Comparison of ENCODE assay signal across 8 cellular contexts in the genomic region with DNA sequence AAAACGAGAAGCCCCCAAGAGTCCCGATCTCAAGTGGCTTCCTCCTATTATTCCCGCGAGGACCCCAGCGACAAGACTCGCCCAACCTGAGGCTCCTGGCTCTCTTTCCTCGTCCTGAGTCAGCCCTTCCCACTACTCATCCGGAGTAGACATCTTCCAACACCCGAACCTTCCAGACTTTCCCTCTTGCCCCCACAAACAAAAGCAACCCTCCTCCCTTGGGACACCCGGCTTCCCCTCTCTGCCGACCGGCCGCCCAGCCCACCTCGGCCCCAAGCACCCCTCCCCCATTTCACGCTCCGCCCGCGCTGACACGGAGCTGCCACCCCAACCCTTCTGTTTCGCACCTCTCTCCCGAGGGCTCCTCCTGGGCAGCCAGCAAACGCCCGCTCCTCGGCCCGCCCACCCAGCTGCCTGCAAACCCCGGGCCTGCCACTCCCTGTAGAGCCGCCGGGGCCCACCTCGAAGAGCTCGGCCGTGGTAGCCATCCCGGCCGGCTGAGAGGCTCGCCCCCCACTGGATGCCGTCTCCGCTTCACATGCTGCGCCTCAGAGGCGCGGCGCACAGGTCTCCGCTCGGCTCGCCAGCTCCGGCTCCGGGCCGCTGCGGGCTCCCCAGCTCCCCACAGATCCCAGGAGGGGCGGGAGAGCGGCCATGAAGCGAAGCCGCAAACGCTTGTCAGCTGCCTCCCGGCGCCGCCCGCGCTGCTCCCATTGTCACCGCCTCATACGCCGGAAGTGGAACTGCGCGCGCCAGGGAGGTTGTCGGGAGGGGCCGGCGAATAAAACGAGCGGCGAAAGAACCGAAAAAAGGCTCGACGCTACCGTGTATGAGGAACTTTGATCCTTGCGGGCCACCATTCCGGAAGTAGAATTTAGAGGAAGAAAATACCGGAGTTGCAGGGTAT. TPM values are rescaled to one million over a fixed set of nuclear protein-coding genes. Genes with fewer than 3 reads are reported as not detected.
A peak's percentile ranks its signal among the peaks of the same experiment; 100 is the strongest.
DNase-seq lines count a peak whose midpoint lies in the region; ATAC-seq and TF ChIP-seq lines count a peak whose summit lies in the region.

A gene with protein sequence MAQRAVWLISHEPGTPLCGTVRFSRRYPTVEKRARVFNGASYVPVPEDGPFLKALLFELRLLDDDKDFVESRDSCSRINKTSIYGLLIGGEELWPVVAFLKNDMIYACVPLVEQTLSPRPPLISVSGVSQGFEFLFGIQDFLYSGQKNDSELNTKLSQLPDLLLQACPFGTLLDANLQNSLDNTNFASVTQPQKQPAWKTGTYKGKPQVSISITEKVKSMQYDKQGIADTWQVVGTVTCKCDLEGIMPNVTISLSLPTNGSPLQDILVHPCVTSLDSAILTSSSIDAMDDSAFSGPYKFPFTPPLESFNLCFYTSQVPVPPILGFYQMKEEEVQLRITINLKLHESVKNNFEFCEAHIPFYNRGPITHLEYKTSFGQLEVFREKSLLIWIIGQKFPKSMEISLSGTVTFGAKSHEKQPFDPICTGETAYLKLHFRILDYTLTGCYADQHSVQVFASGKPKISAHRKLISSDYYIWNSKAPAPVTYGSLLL (plus strand): TSS at position 811 of the 907 bp plus-strand sequence. CDS start 344 bp downstream, outside the sequence.
A gene with protein sequence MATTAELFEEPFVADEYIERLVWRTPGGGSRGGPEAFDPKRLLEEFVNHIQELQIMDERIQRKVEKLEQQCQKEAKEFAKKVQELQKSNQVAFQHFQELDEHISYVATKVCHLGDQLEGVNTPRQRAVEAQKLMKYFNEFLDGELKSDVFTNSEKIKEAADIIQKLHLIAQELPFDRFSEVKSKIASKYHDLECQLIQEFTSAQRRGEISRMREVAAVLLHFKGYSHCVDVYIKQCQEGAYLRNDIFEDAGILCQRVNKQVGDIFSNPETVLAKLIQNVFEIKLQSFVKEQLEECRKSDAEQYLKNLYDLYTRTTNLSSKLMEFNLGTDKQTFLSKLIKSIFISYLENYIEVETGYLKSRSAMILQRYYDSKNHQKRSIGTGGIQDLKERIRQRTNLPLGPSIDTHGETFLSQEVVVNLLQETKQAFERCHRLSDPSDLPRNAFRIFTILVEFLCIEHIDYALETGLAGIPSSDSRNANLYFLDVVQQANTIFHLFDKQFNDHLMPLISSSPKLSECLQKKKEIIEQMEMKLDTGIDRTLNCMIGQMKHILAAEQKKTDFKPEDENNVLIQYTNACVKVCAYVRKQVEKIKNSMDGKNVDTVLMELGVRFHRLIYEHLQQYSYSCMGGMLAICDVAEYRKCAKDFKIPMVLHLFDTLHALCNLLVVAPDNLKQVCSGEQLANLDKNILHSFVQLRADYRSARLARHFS (minus strand): TSS at position 745 of the 907 bp plus-strand sequence. CDS start 257 bp downstream, at position 488.

- no peak for TF ChIP-seq CTCF in lower lobe of right lung (IDR thresholded peaks at IDR 0.05)

- H3K4me1 ChIP-seq in lower lobe of right lung: peaks cover 54% of the 10 kb centered on the region

- H3K9me3 ChIP-seq in lower lobe of right lung: no peaks in the 10 kb centered on the region

- DNase-seq in COLO668 (lab: John Stamatoyannopoulos, UW; ENCODE audit: unreplicated experiment) (peak; percentile 98), HS-5 (ENCODE audit: low read depth) (peak; percentile 62), lower lobe of right lung (peak; percentile 95)
- DNase-seq in NK-92 treated with Interleukin-12 subunit alpha and Interleukin-12 subunit beta, amount 100 ng/mL, for 24 hours (lab: John Stamatoyannopoulos, UW): peak; percentile 86
- DNase-seq in activated CD8-positive, alpha-beta memory T cell treated with anti-CD3 and anti-CD28 coated beads for 24 hours: peak; percentile 93
- DNase-seq in effector CD4-positive, alpha-beta T cell: peak; percentile 92
- DNase-seq in stimulated activated CD4-positive, alpha-beta T cell treated with anti-CD3 and anti-CD28 coated beads, TNF-alpha, amount 100 ng/mL, for 24 hours (ENCODE audit: low read depth in 3 of 3): peak; percentile 80 to 88 (median 84)

- peaks cover 3% of the 10 kb centered on the region for H3K36me3 ChIP-seq in lower lobe of right lung

- ATAC-seq in GM19468 (IDR thresholded peaks at IDR 0.05; ENCODE audit: extremely low read depth, unreplicated experiment) (peak; percentile 85), lower lobe of right lung (peak; percentile 96)

- H3K4me3 ChIP-seq in lower lobe of right lung: peak within 1 kb of the TSS; percentile 77

- H3K27ac ChIP-seq in lower lobe of right lung: peak within 1 kb of the TSS; percentile 95

- no peaks in the 10 kb centered on the region for H3K27me3 ChIP-seq in lower lobe of right lung (ENCODE audit: low read depth)

- intact Hi-C loops in lower lobe of right lung (cut with DNase I): no loop called here

RNA-seq across cellular contexts. Expression of the first gene that starts in this region (rescaled TPM):
- total RNA-seq in lower lobe of right lung: 36.9 TPM

RNA-seq across cellular contexts. Expression of the second gene that starts in this region (rescaled TPM):
- 70.2 TPM for total RNA-seq in lower lobe of right lung

Comparison
In these comparisons a context has a peak if more than half of its experiments do, and no peak if none do; other contexts are left out.
1. Peak in every context shown above with its lines: DNase-seq, ATAC-seq, H3K4me3 ChIP-seq and H3K27ac ChIP-seq.